1 cellular context compared by ENCODE assay signal in the genomic region with DNA sequence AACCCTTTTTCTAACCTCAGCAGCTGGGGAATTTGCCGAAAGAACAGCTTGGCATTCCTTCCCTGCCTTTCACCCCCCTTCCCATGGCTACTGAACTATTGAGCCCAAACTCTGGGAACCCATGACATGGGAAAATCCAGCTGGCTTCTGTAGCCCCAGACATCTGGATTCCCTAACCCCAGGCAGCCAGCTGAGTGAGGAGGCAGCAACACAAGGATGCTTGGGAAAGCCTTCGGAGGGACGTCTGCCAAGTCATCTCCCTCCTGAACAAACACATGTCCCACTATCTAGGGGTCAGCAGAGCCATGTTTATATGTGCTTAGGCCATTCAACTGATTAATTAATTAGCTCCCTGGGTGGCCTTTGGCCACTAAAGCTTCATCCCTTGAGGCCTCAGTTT.
TF ChIP-seq lines count a peak whose summit lies in the region.

No MANE protein-coding gene starts in this region.

TF ChIP-seq in GM23338, 12 proteins besides CTCF, POLR2A, EP300 and RAD21:
- TF ChIP-seq STAT1 (IDR thresholded peaks at IDR 0.05; ENCODE audit: unreplicated experiment) (no peak), ZNF114 (CRISPR knock-in tag; IDR thresholded peaks at IDR 0.05) (no peak), NANOG (IDR thresholded peaks at IDR 0.05; ENCODE audit: borderline replicate concordance) (no peak), EZH2 (IDR thresholded peaks at IDR 0.05; ENCODE audit: low read depth, unreplicated experiment) (no peak), JUNB (IDR thresholded peaks at IDR 0.05; ENCODE audit: unreplicated experiment) (no peak), POLR2AphosphoS5 (IDR thresholded peaks at IDR 0.05; ENCODE audit: low read depth) (no peak), CREB1 (CRISPR knock-in tag; IDR thresholded peaks at IDR 0.05; ENCODE audit: low read depth) (no peak), ZNF331 (CRISPR knock-in tag; IDR thresholded peaks at IDR 0.05; ENCODE audit: low read depth) (no peak), EZH2phosphoT487 (IDR thresholded peaks at IDR 0.05; ENCODE audit: unreplicated experiment) (no peak)
- TF ChIP-seq, protein P1, sequence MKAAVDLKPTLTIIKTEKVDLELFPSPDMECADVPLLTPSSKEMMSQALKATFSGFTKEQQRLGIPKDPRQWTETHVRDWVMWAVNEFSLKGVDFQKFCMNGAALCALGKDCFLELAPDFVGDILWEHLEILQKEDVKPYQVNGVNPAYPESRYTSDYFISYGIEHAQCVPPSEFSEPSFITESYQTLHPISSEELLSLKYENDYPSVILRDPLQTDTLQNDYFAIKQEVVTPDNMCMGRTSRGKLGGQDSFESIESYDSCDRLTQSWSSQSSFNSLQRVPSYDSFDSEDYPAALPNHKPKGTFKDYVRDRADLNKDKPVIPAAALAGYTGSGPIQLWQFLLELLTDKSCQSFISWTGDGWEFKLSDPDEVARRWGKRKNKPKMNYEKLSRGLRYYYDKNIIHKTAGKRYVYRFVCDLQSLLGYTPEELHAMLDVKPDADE (IDR thresholded peaks at IDR 0.05), result no peak
- TF ChIP-seq, protein P2, sequence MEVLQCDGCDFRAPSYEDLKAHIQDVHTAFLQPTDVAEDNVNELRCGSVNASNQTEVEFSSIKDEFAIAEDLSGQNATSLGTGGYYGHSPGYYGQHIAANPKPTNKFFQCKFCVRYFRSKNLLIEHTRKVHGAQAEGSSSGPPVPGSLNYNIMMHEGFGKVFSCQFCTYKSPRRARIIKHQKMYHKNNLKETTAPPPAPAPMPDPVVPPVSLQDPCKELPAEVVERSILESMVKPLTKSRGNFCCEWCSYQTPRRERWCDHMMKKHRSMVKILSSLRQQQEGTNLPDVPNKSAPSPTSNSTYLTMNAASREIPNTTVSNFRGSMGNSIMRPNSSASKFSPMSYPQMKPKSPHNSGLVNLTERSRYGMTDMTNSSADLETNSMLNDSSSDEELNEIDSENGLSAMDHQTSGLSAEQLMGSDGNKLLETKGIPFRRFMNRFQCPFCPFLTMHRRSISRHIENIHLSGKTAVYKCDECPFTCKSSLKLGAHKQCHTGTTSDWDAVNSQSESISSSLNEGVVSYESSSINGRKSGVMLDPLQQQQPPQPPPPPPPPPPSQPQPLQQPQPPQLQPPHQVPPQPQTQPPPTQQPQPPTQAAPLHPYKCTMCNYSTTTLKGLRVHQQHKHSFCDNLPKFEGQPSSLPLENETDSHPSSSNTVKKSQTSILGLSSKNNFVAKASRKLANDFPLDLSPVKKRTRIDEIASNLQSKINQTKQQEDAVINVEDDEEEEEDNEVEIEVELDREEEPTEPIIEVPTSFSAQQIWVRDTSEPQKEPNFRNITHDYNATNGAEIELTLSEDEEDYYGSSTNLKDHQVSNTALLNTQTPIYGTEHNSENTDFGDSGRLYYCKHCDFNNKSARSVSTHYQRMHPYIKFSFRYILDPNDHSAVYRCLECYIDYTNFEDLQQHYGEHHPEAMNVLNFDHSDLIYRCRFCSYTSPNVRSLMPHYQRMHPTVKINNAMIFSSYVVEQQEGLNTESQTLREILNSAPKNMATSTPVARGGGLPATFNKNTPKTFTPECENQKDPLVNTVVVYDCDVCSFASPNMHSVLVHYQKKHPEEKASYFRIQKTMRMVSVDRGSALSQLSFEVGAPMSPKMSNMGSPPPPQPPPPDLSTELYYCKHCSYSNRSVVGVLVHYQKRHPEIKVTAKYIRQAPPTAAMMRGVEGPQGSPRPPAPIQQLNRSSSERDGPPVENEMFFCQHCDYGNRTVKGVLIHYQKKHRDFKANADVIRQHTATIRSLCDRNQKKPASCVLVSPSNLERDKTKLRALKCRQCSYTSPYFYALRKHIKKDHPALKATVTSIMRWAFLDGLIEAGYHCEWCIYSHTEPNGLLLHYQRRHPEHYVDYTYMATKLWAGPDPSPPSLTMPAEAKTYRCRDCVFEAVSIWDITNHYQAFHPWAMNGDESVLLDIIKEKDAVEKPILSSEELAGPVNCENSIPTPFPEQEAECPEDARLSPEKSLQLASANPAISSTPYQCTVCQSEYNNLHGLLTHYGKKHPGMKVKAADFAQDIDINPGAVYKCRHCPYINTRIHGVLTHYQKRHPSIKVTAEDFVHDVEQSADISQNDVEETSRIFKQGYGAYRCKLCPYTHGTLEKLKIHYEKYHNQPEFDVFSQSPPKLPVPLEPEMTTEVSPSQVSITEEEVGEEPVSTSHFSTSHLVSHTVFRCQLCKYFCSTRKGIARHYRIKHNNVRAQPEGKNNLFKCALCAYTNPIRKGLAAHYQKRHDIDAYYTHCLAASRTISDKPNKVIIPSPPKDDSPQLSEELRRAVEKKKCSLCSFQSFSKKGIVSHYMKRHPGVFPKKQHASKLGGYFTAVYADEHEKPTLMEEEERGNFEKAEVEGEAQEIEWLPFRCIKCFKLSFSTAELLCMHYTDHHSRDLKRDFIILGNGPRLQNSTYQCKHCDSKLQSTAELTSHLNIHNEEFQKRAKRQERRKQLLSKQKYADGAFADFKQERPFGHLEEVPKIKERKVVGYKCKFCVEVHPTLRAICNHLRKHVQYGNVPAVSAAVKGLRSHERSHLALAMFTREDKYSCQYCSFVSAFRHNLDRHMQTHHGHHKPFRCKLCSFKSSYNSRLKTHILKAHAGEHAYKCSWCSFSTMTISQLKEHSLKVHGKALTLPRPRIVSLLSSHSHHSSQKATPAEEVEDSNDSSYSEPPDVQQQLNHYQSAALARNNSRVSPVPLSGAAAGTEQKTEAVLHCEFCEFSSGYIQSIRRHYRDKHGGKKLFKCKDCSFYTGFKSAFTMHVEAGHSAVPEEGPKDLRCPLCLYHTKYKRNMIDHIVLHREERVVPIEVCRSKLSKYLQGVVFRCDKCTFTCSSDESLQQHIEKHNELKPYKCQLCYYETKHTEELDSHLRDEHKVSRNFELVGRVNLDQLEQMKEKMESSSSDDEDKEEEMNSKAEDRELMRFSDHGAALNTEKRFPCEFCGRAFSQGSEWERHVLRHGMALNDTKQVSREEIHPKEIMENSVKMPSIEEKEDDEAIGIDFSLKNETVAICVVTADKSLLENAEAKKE (CRISPR knock-in tag; IDR thresholded peaks at IDR 0.05), result no peak
- TF ChIP-seq, protein P3, sequence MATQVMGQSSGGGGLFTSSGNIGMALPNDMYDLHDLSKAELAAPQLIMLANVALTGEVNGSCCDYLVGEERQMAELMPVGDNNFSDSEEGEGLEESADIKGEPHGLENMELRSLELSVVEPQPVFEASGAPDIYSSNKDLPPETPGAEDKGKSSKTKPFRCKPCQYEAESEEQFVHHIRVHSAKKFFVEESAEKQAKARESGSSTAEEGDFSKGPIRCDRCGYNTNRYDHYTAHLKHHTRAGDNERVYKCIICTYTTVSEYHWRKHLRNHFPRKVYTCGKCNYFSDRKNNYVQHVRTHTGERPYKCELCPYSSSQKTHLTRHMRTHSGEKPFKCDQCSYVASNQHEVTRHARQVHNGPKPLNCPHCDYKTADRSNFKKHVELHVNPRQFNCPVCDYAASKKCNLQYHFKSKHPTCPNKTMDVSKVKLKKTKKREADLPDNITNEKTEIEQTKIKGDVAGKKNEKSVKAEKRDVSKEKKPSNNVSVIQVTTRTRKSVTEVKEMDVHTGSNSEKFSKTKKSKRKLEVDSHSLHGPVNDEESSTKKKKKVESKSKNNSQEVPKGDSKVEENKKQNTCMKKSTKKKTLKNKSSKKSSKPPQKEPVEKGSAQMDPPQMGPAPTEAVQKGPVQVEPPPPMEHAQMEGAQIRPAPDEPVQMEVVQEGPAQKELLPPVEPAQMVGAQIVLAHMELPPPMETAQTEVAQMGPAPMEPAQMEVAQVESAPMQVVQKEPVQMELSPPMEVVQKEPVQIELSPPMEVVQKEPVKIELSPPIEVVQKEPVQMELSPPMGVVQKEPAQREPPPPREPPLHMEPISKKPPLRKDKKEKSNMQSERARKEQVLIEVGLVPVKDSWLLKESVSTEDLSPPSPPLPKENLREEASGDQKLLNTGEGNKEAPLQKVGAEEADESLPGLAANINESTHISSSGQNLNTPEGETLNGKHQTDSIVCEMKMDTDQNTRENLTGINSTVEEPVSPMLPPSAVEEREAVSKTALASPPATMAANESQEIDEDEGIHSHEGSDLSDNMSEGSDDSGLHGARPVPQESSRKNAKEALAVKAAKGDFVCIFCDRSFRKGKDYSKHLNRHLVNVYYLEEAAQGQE (IDR thresholded peaks at IDR 0.05; ENCODE audit: unreplicated experiment), result no peak
